Comparison of ENCODE assay signal across 9 cellular contexts in the genomic region with DNA sequence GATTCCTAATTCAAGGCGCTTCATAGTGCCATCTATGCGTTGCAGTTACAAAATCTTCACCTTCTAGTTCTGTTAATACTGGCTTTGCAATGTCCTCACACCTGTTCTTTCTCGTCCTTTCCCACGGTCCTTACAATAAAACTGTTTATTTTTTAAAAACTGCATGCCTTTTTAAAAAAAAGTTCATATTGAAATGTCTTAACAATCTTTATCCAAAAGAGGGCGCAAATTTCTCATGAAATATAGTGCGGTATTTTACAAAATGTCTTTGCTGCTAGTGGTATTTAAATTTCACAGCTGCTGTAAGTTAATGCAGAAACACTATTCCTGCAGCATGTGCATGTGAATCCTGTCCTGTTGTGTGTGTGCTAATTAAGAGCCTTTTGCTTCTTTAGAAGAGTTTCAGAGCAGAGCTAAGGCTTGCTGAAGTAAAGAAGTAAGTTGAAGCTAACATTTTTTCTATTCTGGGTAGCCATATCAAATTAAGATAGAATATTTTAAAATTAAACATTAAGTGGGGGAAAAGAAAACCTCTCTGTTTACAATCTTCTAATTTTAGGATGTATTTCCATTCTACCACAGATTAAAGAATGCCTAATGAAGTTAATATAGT. TPM values are rescaled to one million over a fixed set of nuclear protein-coding genes. Genes with fewer than 3 reads are reported as not detected.
DNase-seq lines count a peak whose midpoint lies in the region; ATAC-seq and TF ChIP-seq lines count a peak whose summit lies in the region.
"Had no signal": no experiment of that assay in that cellular context is flagged by ENCODE, and none has a peak within 500 bp of the region (broad histone marks: within the 10 kb centered on the region; RNA-seq: fewer than 3 reads in every experiment).

No MANE protein-coding gene starts in this region.

- no peaks in the 10 kb centered on the region for H3K27me3 ChIP-seq in stomach

- ATAC-seq in GM21723 (IDR thresholded peaks at IDR 0.05; ENCODE audit: unreplicated experiment) (no peak), HG03342 (IDR thresholded peaks at IDR 0.05; ENCODE audit: unreplicated experiment) (no peak)

- intact Hi-C loops in stomach (cut with DNase I; ENCODE audit: low total_unique reads) = loop anchor here (10.0 kb wide), 1 partner anchor 298 kb away; no protein-coding TSS in a partner anchor

- no peak for TF ChIP-seq POLR2A in stomach (IDR thresholded peaks at IDR 0.05)

- H3K27ac ChIP-seq in stomach = no peak overlapping the region

- no peaks in the 10 kb centered on the region for H3K9me3 ChIP-seq in stomach

- no peaks in the 10 kb centered on the region for H3K36me3 ChIP-seq in stomach

- WGBS in stomach, 5 donors = 15 to 17% (median 16%) methylated on average over 6 of the region's 6 CpGs

- DNase-seq in NCI-H2227 (lab: John Stamatoyannopoulos, UW; ENCODE audit: unreplicated experiment) (peak; percentile 6), NCI-H2227 treated with DMSO at 0.1 percent for 48 hours (lab: John Stamatoyannopoulos, UW) (no peak), NCI-H460 (ENCODE audit: extremely low read depth, low read depth) (peak; percentile 26), dermis microvascular lymphatic vessel endothelial cell (ENCODE audit: low read depth in 2 of 2) (peak; percentile 14 to 48), stomach (no peak)
- DNase-seq in activated CD4-positive, alpha-beta T cell treated with anti-CD3 and anti-CD28 coated beads, Interleukin-2, amount 50 U/mL, for 48 hours = no peak

- H3K4me3 ChIP-seq in stomach = no peak overlapping the region

- peaks cover 0 to 18% (median 7%) of the 10 kb centered on the region in 4 donors for H3K4me1 ChIP-seq in stomach

- TF ChIP-seq CTCF in stomach (IDR thresholded peaks at IDR 0.05) = peak in 4 of 7 experiments; percentile 13 to 35 (median 20)

- TF ChIP-seq EP300 in stomach (IDR thresholded peaks at IDR 0.05) = no peak

RNA-seq across cellular contexts. Expression of a gene that starts 15.8 kb away (rescaled TPM):
- not detected in 2 replicates for total RNA-seq in NCI-H460 (2014; rRNA removed; shearing (Covaris generic))
- polyA plus RNA-seq in NCI-H460 (2014; cell fraction: nucleus; rRNA removed) = not detected in 2 replicates
- total RNA-seq in dermis microvascular lymphatic vessel endothelial cell (0.13 and 1.4 TPM in 2 replicates), stomach (1 to 10 TPM in 1 of 5 donors, not detected in 4; 1.3 TPM)
- polyA plus RNA-seq in stomach = 1 to 10 TPM in 1 of 3 donors, not detected in 2; 2.1 TPM
- total RNA-seq: Daoy had no signal

Comparison
In these comparisons a context has a peak if more than half of its experiments do, and no peak if none do; other contexts are left out.
1. DNase-seq: peak in NCI-H2227 (single experiment), NCI-H460 (single experiment) and dermis microvascular lymphatic vessel endothelial cell (2 of 2); none in NCI-H2227 treated with DMSO at 0.1 percent for 48 hours (single experiment), stomach (single experiment) and activated CD4-positive, alpha-beta T cell treated with anti-CD3 and anti-CD28 coated beads, Interleukin-2, amount 50 U/mL, for 48 hours (0 of 2).